ENCODE assay signal across 13 cellular contexts in genomic region chr9:98066235-98066634, GRCh38. TPM values are rescaled to one million over a fixed set of nuclear protein-coding genes. Genes with fewer than 3 reads are reported as not detected.
DNase-seq lines count a peak whose midpoint lies in the region; ATAC-seq and TF ChIP-seq lines count a peak whose summit lies in the region.
"Had no signal": no experiment of that assay in that cellular context is flagged by ENCODE, and none has a peak within 500 bp of the region (broad histone marks: within the 10 kb centered on the region; RNA-seq: fewer than 3 reads in every experiment).

No MANE protein-coding gene starts in this region.

- H3K9me3 ChIP-seq in lower lobe of right lung: no peaks in the 10 kb centered on the region

- no peak for TF ChIP-seq CTCF in lower lobe of right lung (IDR thresholded peaks at IDR 0.05)

- H3K4me1 ChIP-seq in lower lobe of right lung: peaks cover under 1% of the 10 kb centered on the region

- H3K27ac ChIP-seq in lower lobe of right lung: no peak overlapping the region

- no peak overlapping the region for H3K4me3 ChIP-seq in lower lobe of right lung

- H3K27me3 ChIP-seq in lower lobe of right lung (ENCODE audit: low read depth): no peaks in the 10 kb centered on the region

- intact Hi-C loops in lower lobe of right lung (cut with DNase I): no loop called here

- ATAC-seq in left lobe of liver (peak; percentile 77), lower lobe of right lung (peak; percentile 59 to 78)
- ATAC-seq: CD8-positive, alpha-beta T cell; HCT116 had no signal

- DNase-seq in NCI-H1436 (lab: John Stamatoyannopoulos, UW) (peak; percentile 78), left lobe of liver (ENCODE audit: low spot score) (no peak), lower lobe of right lung (no peak), GOT3 (lab: John Stamatoyannopoulos, UW) (no peak), RKO (ENCODE audit: low spot score) (no peak), C1 segment of cervical spinal cord (lab: John Stamatoyannopoulos, UW) (no peak)
- no peak for DNase-seq in activated CD4-positive, alpha-beta T cell treated with anti-CD3 and anti-CD28 coated beads, Interleukin-2, amount 50 U/mL, for 1 hour
- DNase-seq: CD8-positive, alpha-beta T cell; COR-L47; DMS153; DMS79 treated with DMSO at 0.1 percent for 48 hours; EL had no signal

- peaks cover 65% of the 10 kb centered on the region for H3K36me3 ChIP-seq in lower lobe of right lung

RNA-seq across cellular contexts. Expression of gene NANS, which starts 9.7 kb away (rescaled TPM):
- 26.3 TPM for total RNA-seq in left lobe of liver
- total RNA-seq in lower lobe of right lung: 61.9 TPM

RNA-seq across cellular contexts. Expression of gene TRIM14, which starts 52.8 kb away (rescaled TPM):
- total RNA-seq in left lobe of liver (37.2 TPM), lower lobe of right lung (82.5 TPM)
